ENCODE assay signal across 1 cellular context in genomic region chr5:32709789-32710334, GRCh38.
TF ChIP-seq lines count a peak whose summit lies in the region.

No MANE protein-coding gene starts in this region.

TF ChIP-seq in HepG2, 621 proteins besides CTCF, POLR2A, EP300 and RAD21 (continued from another document and continues in another):
- TF ChIP-seq ATF6 (CRISPR knock-in tag; conservative IDR thresholded peaks at IDR 0.05) (no peak), ZNF407 (CRISPR knock-in tag; IDR thresholded peaks at IDR 0.05; ENCODE audit: not compliant biosample characterization) (no peak), MXD1 (CRISPR knock-in tag; IDR thresholded peaks at IDR 0.05) (no peak), ZNF768 (CRISPR knock-in tag; IDR thresholded peaks at IDR 0.05) (no peak), HMGXB4 (CRISPR knock-in tag; IDR thresholded peaks at IDR 0.05; ENCODE audit: borderline replicate concordance in 1 of 2, low read depth in 1 of 2) (peak in 1 of 2 experiments; percentile 35; a peak in 1 of 4 replicates), REL (CRISPR knock-in tag; conservative IDR thresholded peaks at IDR 0.05) (no peak), GFI1 (CRISPR knock-in tag; IDR thresholded peaks at IDR 0.05; ENCODE audit: borderline replicate concordance) (no peak), ZNF598 (CRISPR knock-in tag; IDR thresholded peaks at IDR 0.05; ENCODE audit: borderline replicate concordance) (peak; percentile 56; the same call in 1 of the 2 replicates), ZNF543 (CRISPR knock-in tag; IDR thresholded peaks at IDR 0.05) (no peak), ATF1 (CRISPR knock-in tag; IDR thresholded peaks at IDR 0.05) (0 out of 2 replicates have a peak, but pooled peaks have one; percentile 17), STAG1 (CRISPR knock-in tag; IDR thresholded peaks at IDR 0.05) (peak; percentile 46), ZNF781 (CRISPR knock-in tag; IDR thresholded peaks at IDR 0.05; ENCODE audit: borderline replicate concordance, not compliant biosample characterization) (peak; percentile 63), POLR2G (IDR thresholded peaks at IDR 0.05; ENCODE audit: low read depth, low read length) (no peak), HIC2 (CRISPR knock-in tag; IDR thresholded peaks at IDR 0.05; ENCODE audit: low read depth) (no peak), ZC3H4 (CRISPR knock-in tag; IDR thresholded peaks at IDR 0.05; ENCODE audit: borderline replicate concordance) (no peak), HMGXB3 (CRISPR knock-in tag; IDR thresholded peaks at IDR 0.05; ENCODE audit: borderline replicate concordance) (no peak), ATF4 (CRISPR knock-in tag; IDR thresholded peaks at IDR 0.05) (no peak), CBX2 (IDR thresholded peaks at IDR 0.05; ENCODE audit: low read depth, low read length) (no peak), CBX2 (CRISPR knock-in tag; IDR thresholded peaks at IDR 0.05; ENCODE audit: low read depth) (no peak), HNF1A (IDR thresholded peaks at IDR 0.05; ENCODE audit: low read depth) (no peak), HNF1A (CRISPR knock-in tag; IDR thresholded peaks at IDR 0.05; ENCODE audit: borderline replicate concordance) (no peak), RNF219 (CRISPR knock-in tag; IDR thresholded peaks at IDR 0.05) (no peak)
